1 cellular context compared by ENCODE assay signal in genomic region chr10:132965411-132966057, GRCh38.
TF ChIP-seq lines count a peak whose summit lies in the region.

No MANE protein-coding gene starts in this region.

TF ChIP-seq in HEK293, 187 proteins besides CTCF, POLR2A, EP300 and RAD21 (continued from another document):
- TF ChIP-seq ZBTB26 (tag by site-specific recombination; optimal IDR thresholded peaks at IDR 0.05), result peak; percentile 19
- TF ChIP-seq KLF16 (tag by site-specific recombination; IDR thresholded peaks at IDR 0.05), result no peak
- TF ChIP-seq SP3 (tag by site-specific recombination; IDR thresholded peaks at IDR 0.05), result peak; percentile 43; the same call in 1 of the 2 replicates
- TF ChIP-seq YY2 (tag by site-specific recombination; IDR thresholded peaks at IDR 0.05), result peak; percentile 13; the same call in 1 of the 2 replicates
- 0 out of 2 replicates have a peak, but pooled peaks have one; percentile 42 for TF ChIP-seq GLI4 (tag by site-specific recombination; IDR thresholded peaks at IDR 0.05)
- no peak for TF ChIP-seq KLF7 (tag by site-specific recombination; IDR thresholded peaks at IDR 0.05; ENCODE audit: borderline replicate concordance)
- no peak for TF ChIP-seq TCF7L2 (IDR thresholded peaks at IDR 0.05; ENCODE audit: borderline replicate concordance, low read depth, low read length)
